Comparison of ENCODE assay signal across 8 cellular contexts in genomic region chr12:102879144-102879763, GRCh38. TPM values are rescaled to one million over a fixed set of nuclear protein-coding genes. Genes with fewer than 3 reads are reported as not detected.
DNase-seq lines count a peak whose midpoint lies in the region; ATAC-seq and TF ChIP-seq lines count a peak whose summit lies in the region.

No MANE protein-coding gene starts in this region.

- H3F3A ChIP-seq in MM.1S (ENCODE audit: insufficient read depth, low read length): no peaks in the 10 kb centered on the region

- BruUV-seq in Panc1 (replicated peaks; lab: Mats Ljungman, UMichigan): no TSS peak

- no peak overlapping the region for H3K4me3 Mint-ChIP-seq in memory B cell

- intact Hi-C loops in Panc1 (cut with micrococcal nuclease; ENCODE audit: unreplicated experiment) (no loop called here), dorsolateral prefrontal cortex (cut with DNase I) (no loop called here)

- peak overlapping the region; percentile 60; the same call in 1 of the 2 replicates for H3K4me2 ChIP-seq in MM.1S (ENCODE audit: low read depth, low read length)

- in situ Hi-C loops in Panc1 (cut with HindIII; ENCODE audit: low pct_unique_long_range_greater_than_20kb, low sequenced_read_pairs): no loop called here

- H3K4me1 ChIP-seq in MM.1S (ENCODE audit: low read length) (no peaks in the 10 kb centered on the region), Panc1 (ENCODE audit: control insufficient read depth, insufficient read depth, low read length) (no peaks in the 10 kb centered on the region)

- H3K27me3 Mint-ChIP-seq in memory B cell: peaks cover 16% of the 10 kb centered on the region

- H3K9ac ChIP-seq in MM.1S (ENCODE audit: low read length): no peak overlapping the region

- H3K27me3 ChIP-seq in MM.1S (replicated peaks; ENCODE audit: insufficient read depth, low read length) (no peaks in the 10 kb centered on the region), Panc1 (ENCODE audit: control insufficient read depth, insufficient read depth, low read length) (no peaks in the 10 kb centered on the region), dorsolateral prefrontal cortex (peaks cover 0 to 30% (median 0%) of the 10 kb centered on the region in 45 donors)

- DNase-seq in ELR (ENCODE audit: low read depth) (peak; percentile 77), MM.1S (peak; percentile 84), Panc1 (ENCODE audit: low read depth, low spot score) (peak; percentile 15), dorsolateral prefrontal cortex (peak in 9 of 10 donors; percentile 32 to 83 (median 68)), memory B cell (ENCODE audit: low spot score in 2 of 2) (peak in 1 of 2 donors; percentile 6)

- ATAC-seq in GM21619 (IDR thresholded peaks at IDR 0.05; ENCODE audit: unreplicated experiment): peak; percentile 72
- ATAC-seq in Panc1: peak; percentile 77
- peak; percentile 76 for ATAC-seq in memory B cell (ENCODE audit: low read depth)
- no peak for ATAC-seq in HG02970 (IDR thresholded peaks at IDR 0.05; ENCODE audit: low FRiP score, unreplicated experiment)
- no peak for ATAC-seq in HG02840 (IDR thresholded peaks at IDR 0.05; ENCODE audit: low FRiP score, unreplicated experiment)

- CTCF ChIA-PET in Panc1 (lab: Charles Lee): interaction anchor here (0.6 to 0.7 kb wide), 2 partner anchors 68 to 987 kb away, joined by 3 to 4 read pairs; no protein-coding TSS in a partner anchor

- no peaks in the 10 kb centered on the region for H3K79me2 ChIP-seq in MM.1S (ENCODE audit: low read length)

- H2AFZ ChIP-seq in MM.1S (ENCODE audit: low read length): peak overlapping the region; percentile 78

- H3K36me3 ChIP-seq in MM.1S (replicated peaks; ENCODE audit: insufficient read depth, low read length) (no peaks in the 10 kb centered on the region), Panc1 (ENCODE audit: control insufficient read depth, insufficient read depth, low read length) (no peaks in the 10 kb centered on the region)

- H3K4me3 ChIP-seq in MM.1S (ENCODE audit: low read length) (peak overlapping the region; percentile 5; the same call in 1 of the 2 replicates), Panc1 (ENCODE audit: low read depth in 2 of 2, low read length in 2 of 2) (no peak overlapping the region), dorsolateral prefrontal cortex (peak overlapping the region in 22 of 59 donors; percentile 2 to 48 (median 30))

- POLR2A ChIA-PET in Panc1 (lab: Charles Lee): no interaction called here

- H3K36me3 Mint-ChIP-seq in memory B cell: no peaks in the 10 kb centered on the region

- no peaks in the 10 kb centered on the region for H3K9me3 Mint-ChIP-seq in memory B cell

- H3K9me3 ChIP-seq in MM.1S (replicated peaks; ENCODE audit: insufficient read depth, low read length) (no peaks in the 10 kb centered on the region), Panc1 (ENCODE audit: control insufficient read depth, insufficient read depth, low read depth, low read length) (no peaks in the 10 kb centered on the region)

- H3K27ac Mint-ChIP-seq in memory B cell: no peak overlapping the region

- TF ChIP-seq CTCF in MM.1S (IDR thresholded peaks at IDR 0.05; ENCODE audit: low read length) (peak; percentile 91), Panc1 (IDR thresholded peaks at IDR 0.05) (peak; percentile 69), dorsolateral prefrontal cortex (IDR thresholded peaks at IDR 0.05 in 54 of 56, conservative IDR thresholded peaks at IDR 0.05 in 2 of 56; ENCODE audit: low read depth in 1 of 56, partially characterized antibody in 56 of 56) (peak; percentile 20 to 74 (median 60))

- no peak overlapping the region for H3K27ac ChIP-seq in MM.1S (ENCODE audit: low read length)
- no peak overlapping the region for H3K27ac ChIP-seq in Panc1 (ENCODE audit: low read length)
- peak overlapping the region in 14 of 59 donors; percentile 6 to 64 (median 34) for H3K27ac ChIP-seq in dorsolateral prefrontal cortex

- H3K9me2 ChIP-seq in MM.1S (replicated peaks; ENCODE audit: insufficient read depth, low read length): no peaks in the 10 kb centered on the region

- H4K20me1 ChIP-seq in MM.1S (ENCODE audit: insufficient read depth, low read length): no peaks in the 10 kb centered on the region

- peaks cover 4% of the 10 kb centered on the region for H3K4me1 Mint-ChIP-seq in memory B cell

RNA-seq across cellular contexts. Expression of gene PAH, which starts 37.8 kb away (rescaled TPM):
- total RNA-seq in Panc1 (2021; ENCODE audit: unreplicated experiment): 0.51 TPM
- polyA plus RNA-seq in Panc1 (2012; ENCODE audit: insufficient read length): not detected
- 10 to 100 TPM in 39 of 120 experiments, 1 to 10 TPM in 81; 1.6 to 20.7 (median 7.8) TPM for total RNA-seq in dorsolateral prefrontal cortex

Comparison
In these comparisons a context has a peak if more than half of its experiments do, and no peak if none do; other contexts are left out.
1. ATAC-seq: peak in GM21619 (single experiment), Panc1 (single experiment) and memory B cell (single experiment); none in HG02970 (single experiment) and HG02840 (single experiment).
2. Peak in every context shown above with its lines, with median percentiles within 50 percentile points of each other: CTCF ChIP-seq.